In genomic region chr10:70145666-70146488, GRCh38 we compare ENCODE assay signal across 1 cellular context.
TF ChIP-seq lines count a peak whose summit lies in the region.

No MANE protein-coding gene starts in this region.

TF ChIP-seq in WTC11, 78 proteins besides CTCF, POLR2A, EP300 and RAD21 (continued from another document):
- TF ChIP-seq STAT6 (CRISPR knock-in tag; conservative IDR thresholded peaks at IDR 0.05; ENCODE audit: low read depth) = no peak
- TF ChIP-seq ZNF138 (CRISPR knock-in tag; conservative IDR thresholded peaks at IDR 0.05) = peak; percentile 72
- no peak for TF ChIP-seq PRDM15 (CRISPR knock-in tag; IDR thresholded peaks at IDR 0.05)
- TF ChIP-seq ELF4 (CRISPR knock-in tag; IDR thresholded peaks at IDR 0.05; ENCODE audit: low read depth) = 0 out of 2 replicates have a peak, but pooled peaks have one; percentile 57
- peak; percentile 75 for TF ChIP-seq TEAD1 (CRISPR knock-in tag; IDR thresholded peaks at IDR 0.05)
- no peak for TF ChIP-seq RELA (CRISPR knock-in tag; IDR thresholded peaks at IDR 0.05; ENCODE audit: borderline replicate concordance)
- TF ChIP-seq ZNF219 (CRISPR knock-in tag; IDR thresholded peaks at IDR 0.05; ENCODE audit: borderline replicate concordance) = 0 out of 2 replicates have a peak, but pooled peaks have one; percentile 72
- TF ChIP-seq CBFB (CRISPR knock-in tag; IDR thresholded peaks at IDR 0.05; ENCODE audit: low read depth) = peak; percentile 8; the same call in 1 of the 2 replicates
- TF ChIP-seq ZNF232 (CRISPR knock-in tag; IDR thresholded peaks at IDR 0.05) = 0 out of 2 replicates have a peak, but pooled peaks have one; percentile 5
- TF ChIP-seq FOXK1 (CRISPR knock-in tag; IDR thresholded peaks at IDR 0.05) = 0 out of 2 replicates have a peak, but pooled peaks have one; percentile 6
